In genomic region chr17:41959336-41960095, GRCh38 we compare ENCODE assay signal across 1 cellular context.
TF ChIP-seq lines count a peak whose summit lies in the region.

No MANE protein-coding gene starts in this region.

TF ChIP-seq in HepG2, 621 proteins besides CTCF, POLR2A, EP300 and RAD21 (continued from another document and continues in another):
- TF ChIP-seq ZNF407 (CRISPR knock-in tag; IDR thresholded peaks at IDR 0.05; ENCODE audit: not compliant biosample characterization) (no peak), ZFP90 (CRISPR knock-in tag; IDR thresholded peaks at IDR 0.05; ENCODE audit: borderline replicate concordance) (no peak; the same call in 1 of the 2 replicates), TIGD3 (CRISPR knock-in tag; IDR thresholded peaks at IDR 0.05; ENCODE audit: borderline replicate concordance) (no peak), SOX13 (IDR thresholded peaks at IDR 0.05) (no peak), SOX13 (CRISPR knock-in tag; conservative IDR thresholded peaks at IDR 0.05 in 1 of 2, IDR thresholded peaks at IDR 0.05 in 1 of 2) (peak in 1 of 2 experiments; percentile 35; a peak in 2 of 4 replicates), ATF4 (CRISPR knock-in tag; IDR thresholded peaks at IDR 0.05) (no peak), IKZF4 (CRISPR knock-in tag; IDR thresholded peaks at IDR 0.05; ENCODE audit: borderline replicate concordance, low read depth, not compliant biosample characterization) (no peak), MTF2 (CRISPR knock-in tag; IDR thresholded peaks at IDR 0.05; ENCODE audit: borderline replicate concordance) (0 out of 2 replicates have a peak, but pooled peaks have one; percentile 18), FIP1L1 (IDR thresholded peaks at IDR 0.05; ENCODE audit: borderline replicate concordance, insufficient read depth, low read depth, low read length) (no peak), ZNF235 (CRISPR knock-in tag; IDR thresholded peaks at IDR 0.05; ENCODE audit: borderline replicate concordance) (no peak), MXI1 (IDR thresholded peaks at IDR 0.05; ENCODE audit: borderline replicate concordance, low read depth, low read length) (peak; percentile 45; the same call in 1 of the 3 replicates), ZNF10 (CRISPR knock-in tag; IDR thresholded peaks at IDR 0.05; ENCODE audit: borderline replicate concordance, low read depth) (no peak), ZNF670 (CRISPR knock-in tag; IDR thresholded peaks at IDR 0.05; ENCODE audit: borderline replicate concordance) (no peak), ZNF609 (CRISPR knock-in tag; IDR thresholded peaks at IDR 0.05; ENCODE audit: borderline replicate concordance) (peak; percentile 62), RERE (CRISPR knock-in tag; IDR thresholded peaks at IDR 0.05; ENCODE audit: low read depth) (no peak), ZNF296 (CRISPR knock-in tag; conservative IDR thresholded peaks at IDR 0.05) (no peak), SMARCC2 (IDR thresholded peaks at IDR 0.05) (no peak), ZNF513 (CRISPR knock-in tag; conservative IDR thresholded peaks at IDR 0.05) (no peak), MYNN (CRISPR knock-in tag; IDR thresholded peaks at IDR 0.05; ENCODE audit: low read depth) (peak; percentile 42; the same call in 1 of the 2 replicates), TCF12 (IDR thresholded peaks at IDR 0.05) (no peak), TCF12 (CRISPR knock-in tag; IDR thresholded peaks at IDR 0.05) (no peak), ETV6 (CRISPR knock-in tag; conservative IDR thresholded peaks at IDR 0.05) (no peak), GABPB1 (CRISPR knock-in tag; IDR thresholded peaks at IDR 0.05) (peak; percentile 39; the same call in 1 of the 2 replicates), ZNF740 (CRISPR knock-in tag; IDR thresholded peaks at IDR 0.05) (no peak), ZNF572 (CRISPR knock-in tag; IDR thresholded peaks at IDR 0.05) (no peak), U2AF1 (optimal IDR thresholded peaks at IDR 0.05; ENCODE audit: low read depth, low read length) (no peak), TGIF2 (CRISPR knock-in tag; IDR thresholded peaks at IDR 0.05) (no peak), ZNF20 (CRISPR knock-in tag; IDR thresholded peaks at IDR 0.05) (no peak), KMT2A (CRISPR knock-in tag; IDR thresholded peaks at IDR 0.05) (no peak), MTA3 (CRISPR knock-in tag; IDR thresholded peaks at IDR 0.05) (no peak), HMGXB4 (CRISPR knock-in tag; IDR thresholded peaks at IDR 0.05; ENCODE audit: borderline replicate concordance in 1 of 2, low read depth in 1 of 2) (peak; percentile 88 to 96; a peak in 2 of 4 replicates)
